ENCODE assay signal across 17 cellular contexts in the genomic region with DNA sequence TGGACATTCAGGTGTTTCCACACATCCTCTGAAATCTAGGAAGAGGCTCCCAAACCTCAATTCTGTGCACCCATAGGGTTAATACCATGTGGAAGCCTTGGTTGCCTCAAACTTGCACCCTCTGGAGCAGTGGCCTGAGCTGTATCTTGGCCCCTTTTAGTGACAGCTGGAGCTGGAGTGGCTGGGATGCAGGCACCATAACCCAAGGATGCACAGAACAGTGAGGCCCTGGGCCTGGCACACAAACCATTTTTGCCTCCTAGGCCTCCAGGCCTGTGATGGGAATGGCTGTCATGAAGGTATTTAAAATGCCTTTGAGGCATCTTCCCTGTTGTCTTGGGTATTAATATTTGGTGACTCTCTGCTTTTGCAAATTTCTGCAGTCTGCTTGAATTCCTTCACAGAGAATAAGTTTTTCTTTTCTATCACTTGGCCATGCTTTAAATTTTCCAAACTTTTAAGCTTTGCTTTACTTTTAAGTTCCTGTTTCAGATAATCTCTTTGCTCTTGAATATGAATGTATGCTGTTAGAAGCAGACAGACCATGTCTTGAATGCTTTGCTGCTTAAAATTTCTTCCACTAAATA.
"Had no signal": no experiment of that assay in that cellular context is flagged by ENCODE, and none has a peak within 500 bp of the region (broad histone marks: within the 10 kb centered on the region; RNA-seq: fewer than 3 reads in every experiment).

No MANE protein-coding gene starts in this region.

- H3K27ac Mint-ChIP-seq: activated CD8-positive, alpha-beta T cell treated with anti-CD3 and anti-CD28 coated beads for 36 hours; activated naive CD8-positive, alpha-beta T cell treated with anti-CD3 and anti-CD28 coated beads, Interleukin-2, amount 10 ng/mL, durations not matched to agents 7 days and 5 days; T-helper 17 cell had no signal

- H3K4me3 Mint-ChIP-seq: activated CD8-positive, alpha-beta T cell treated with anti-CD3 and anti-CD28 coated beads for 36 hours; activated naive CD8-positive, alpha-beta T cell treated with anti-CD3 and anti-CD28 coated beads, Interleukin-2, amount 10 ng/mL, durations not matched to agents 7 days and 5 days; T-helper 17 cell had no signal

- H3K27me3 Mint-ChIP-seq: activated CD8-positive, alpha-beta T cell treated with anti-CD3 and anti-CD28 coated beads for 36 hours; activated naive CD8-positive, alpha-beta T cell treated with anti-CD3 and anti-CD28 coated beads, Interleukin-2, amount 10 ng/mL, durations not matched to agents 7 days and 5 days; T-helper 17 cell had no signal

- ATAC-seq: activated CD8-positive, alpha-beta T cell treated with anti-CD3 and anti-CD28 coated beads for 36 hours; T-helper 17 cell had no signal

- H3K4me1 Mint-ChIP-seq: activated naive CD8-positive, alpha-beta T cell treated with anti-CD3 and anti-CD28 coated beads, Interleukin-2, amount 10 ng/mL, durations not matched to agents 7 days and 5 days; T-helper 17 cell had no signal

- DNase-seq: activated CD4-positive, CD25-positive, alpha-beta regulatory T cell; activated CD8-positive, alpha-beta memory T cell treated with anti-CD3 and anti-CD28 coated beads, Interleukin-2, amount 50 U/mL, for 4 hours; activated CD8-positive, alpha-beta T cell treated with anti-CD3 and anti-CD28 coated beads for 36 hours; activated naive CD4-positive, alpha-beta T cell treated with anti-CD3 and anti-CD28 coated beads, Interleukin-2, amount 50 U/mL, for 16 hours; activated naive CD8-positive, alpha-beta T cell treated with anti-CD3 and anti-CD28 coated beads, Interleukin-2, amount 10 ng/mL, durations not matched to agents 7 days and 5 days; activated T-cell treated with anti-CD3 and anti-CD28 coated beads, Interleukin-2, amount 50 U/mL, for 1 hour; adrenal gland; anterior cingulate cortex; NCI-H1092; NCI-H1417; NCI-H1694; NCI-H2029; NCI-H446; NCI-H524; SIG-M5; T-helper 17 cell; T-helper 9 cell had no signal
